Comparison of ENCODE assay signal across 8 cellular contexts in genomic region chr12:54404061-54405004, GRCh38. TPM values are rescaled to one million over a fixed set of nuclear protein-coding genes. Genes with fewer than 3 reads are reported as not detected.
DNase-seq lines count a peak whose midpoint lies in the region; ATAC-seq, FAIRE-seq and TF ChIP-seq lines count a peak whose summit lies in the region.

No MANE protein-coding gene starts in this region.

- H3K9me3 ChIP-seq in kidney (ENCODE audit: control insufficient read depth in 1 of 2, low read length in 2 of 2) = no peaks in the 10 kb centered on the region

- ATAC-seq in HG03378 (IDR thresholded peaks at IDR 0.05; ENCODE audit: unreplicated experiment) = no peak

- TF ChIP-seq CTCF in HFF-Myc (IDR thresholded peaks at IDR 0.05; ENCODE audit: low read depth, low read length, missing control alignments) = peak; percentile 97
- TF ChIP-seq CTCF in kidney (IDR thresholded peaks at IDR 0.05; ENCODE audit: borderline replicate concordance, extremely low read depth, insufficient read depth) = peak; percentile 87

- no peaks in the 10 kb centered on the region for H3K4me1 ChIP-seq in kidney (ENCODE audit: control insufficient read depth in 1 of 2, insufficient read depth in 1 of 2, low read depth in 1 of 2, low read length in 2 of 2)

- intact Hi-C loops in kidney (cut with DNase I) = loop anchor here (5.0 kb wide), 1 partner anchor 33 kb away; no protein-coding TSS in a partner anchor

- no peak overlapping the region for H3K9ac ChIP-seq in kidney (ENCODE audit: low read length in 2 of 2)

- H3K4me3 ChIP-seq in HFF-Myc (replicated peaks; ENCODE audit: low read depth, low read length) = no peak overlapping the region
- H3K4me3 ChIP-seq in kidney (ENCODE audit: low read length in 2 of 2) = no peak overlapping the region

- DNase-seq in COLO668 (lab: John Stamatoyannopoulos, UW; ENCODE audit: unreplicated experiment) = peak; percentile 23
- DNase-seq in HFF-Myc (ENCODE audit: extremely low read depth, low read depth) = no peak
- DNase-seq in SK-MEL-5 (ENCODE audit: low read depth, low spot score) = peak; percentile 68
- DNase-seq in amniotic stem cell (lab: John Stamatoyannopoulos, UW) = peak; percentile 20
- no peak for DNase-seq in kidney
- DNase-seq in stimulated activated CD4-positive, alpha-beta T cell treated with anti-CD3 and anti-CD28 coated beads, Interleukin-4, amount 100 ng/mL, for 48 hours (ENCODE audit: low read depth in 2 of 2) = peak; percentile 42 to 62
- no peak for DNase-seq in SKM-1 (lab: John Stamatoyannopoulos, UW; ENCODE audit: unreplicated experiment)

- no peak overlapping the region for H3K27ac ChIP-seq in kidney (ENCODE audit: low read depth in 2 of 2, low read length in 2 of 2)

- H3K36me3 ChIP-seq in kidney (ENCODE audit: control insufficient read depth in 1 of 2, insufficient read depth in 2 of 2, low read length in 2 of 2) = peaks cover 4% of the 10 kb centered on the region in 2 donors

- in situ Hi-C loops in SK-MEL-5 (cut with HindIII; ENCODE audit: low pct_unique_long_range_greater_than_20kb, low sequenced_read_pairs) = no loop called here

- FAIRE-seq in kidney (lab: Jason Lieb, UNC) = no peak

RNA-seq across cellular contexts. Expression of gene ITGA5, which starts 14.7 kb away (rescaled TPM):
- total RNA-seq in SK-MEL-5 (2014; rRNA removed; shearing (Covaris generic)) = 19.2 and 22.6 TPM in 2 replicates
- polyA plus RNA-seq in SK-MEL-5 (2015; cell fraction: cytosol; rRNA removed) = 28.6 and 34.5 TPM in 2 replicates
- polyA plus RNA-seq in SK-MEL-5 (2015; cell fraction: nucleus; rRNA removed) = 28.0 and 58.7 TPM in 2 replicates
- total RNA-seq in kidney = 65.6 TPM
- polyA plus RNA-seq in kidney (ENCODE audit: insufficient read depth, low read depth, low replicate concordance) = 11.4 TPM

RNA-seq across cellular contexts. Expression of gene ZNF385A, which starts 19.8 kb away (rescaled TPM):
- total RNA-seq in SK-MEL-5 (2014; rRNA removed; shearing (Covaris generic)) = 1.1 and 3.1 TPM in 2 replicates
- 21.9 and 26.3 TPM in 2 replicates for polyA plus RNA-seq in SK-MEL-5 (2015; cell fraction: cytosol; rRNA removed)
- polyA plus RNA-seq in SK-MEL-5 (2015; cell fraction: nucleus; rRNA removed) = 2.1 and 3.5 TPM in 2 replicates
- 16.6 TPM for total RNA-seq in kidney
- polyA plus RNA-seq in kidney (ENCODE audit: insufficient read depth, low read depth, low replicate concordance) = 10.2 TPM

RNA-seq across cellular contexts. Expression of gene GPR84, which starts 40.0 kb away (rescaled TPM):
- total RNA-seq in SK-MEL-5 (2014; rRNA removed; shearing (Covaris generic)) = 0.11 TPM in 1 of 2 replicates, not detected in the other
- polyA plus RNA-seq in SK-MEL-5 (2015; cell fraction: cytosol; rRNA removed) = 0.25 and 0.76 TPM in 2 replicates
- 0.52 and 0.73 TPM in 2 replicates for polyA plus RNA-seq in SK-MEL-5 (2015; cell fraction: nucleus; rRNA removed)
- 1.7 TPM for total RNA-seq in kidney
- polyA plus RNA-seq in kidney (ENCODE audit: insufficient read depth, low read depth, low replicate concordance) = not detected

Comparison
In these comparisons a context has a peak if more than half of its experiments do, and no peak if none do; other contexts are left out.
1. DNase-seq: peak in COLO668 (single experiment), SK-MEL-5 (single experiment), amniotic stem cell (single experiment) and stimulated activated CD4-positive, alpha-beta T cell treated with anti-CD3 and anti-CD28 coated beads, Interleukin-4, amount 100 ng/mL, for 48 hours (2 of 2); none in HFF-Myc (single experiment), kidney (single experiment) and SKM-1 (single experiment).